ENCODE assay signal across 14 cellular contexts in the genomic region with DNA sequence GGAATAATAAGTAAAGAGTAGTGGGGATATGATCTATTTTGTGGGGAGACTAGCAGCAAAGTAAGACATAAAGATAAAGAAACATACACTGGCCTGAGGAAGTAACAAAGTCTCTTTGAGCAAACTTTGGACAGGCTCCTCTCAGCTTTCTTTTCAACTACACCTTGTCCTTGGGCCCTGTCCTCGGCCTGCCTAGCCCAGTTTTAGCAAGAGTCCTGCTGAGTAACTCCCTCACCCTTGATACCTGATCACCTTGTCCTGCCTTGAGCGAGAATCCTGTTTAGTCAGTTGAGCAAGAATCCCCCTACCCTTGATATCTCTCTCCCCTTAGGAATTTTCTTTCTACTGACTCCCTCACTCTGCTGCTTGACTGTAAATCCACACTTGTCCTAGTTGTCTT. TPM values are rescaled to one million over a fixed set of nuclear protein-coding genes. Genes with fewer than 3 reads are reported as not detected.
DNase-seq lines count a peak whose midpoint lies in the region; ATAC-seq and TF ChIP-seq lines count a peak whose summit lies in the region.
"Had no signal": no experiment of that assay in that cellular context is flagged by ENCODE, and none has a peak within 500 bp of the region (broad histone marks: within the 10 kb centered on the region; RNA-seq: fewer than 3 reads in every experiment).

No MANE protein-coding gene starts in this region.

- in situ Hi-C loops in GM23248 (cut with MboI) = loop anchor here (25.0 kb wide), 1 partner anchor 218 kb away; no protein-coding TSS in a partner anchor

- H3K9ac ChIP-seq in GM23248 = no peak overlapping the region

- peak overlapping the region; percentile 80 for H3K4me2 ChIP-seq in GM23248 (ENCODE audit: unreplicated experiment)

- 0 out of 2 replicates have a peak, but pooled peaks cover 4% of the 10 kb centered on the region for H3K79me2 ChIP-seq in GM23248 (ENCODE audit: insufficient read depth)

- TF ChIP-seq CTCF in nephron (IDR thresholded peaks at IDR 0.05; ENCODE audit: unreplicated experiment in 3 of 3) (no peak), WERI-Rb-1 (IDR thresholded peaks at IDR 0.05; ENCODE audit: low read depth, low read length) (no peak)

- H2AFZ ChIP-seq in GM23248 = peak overlapping the region; percentile 91; the same call in 1 of the 2 replicates

- H3F3A ChIP-seq in GM23248 (ENCODE audit: insufficient read depth) = no peaks in the 10 kb centered on the region

- no peak overlapping the region for H3K27ac ChIP-seq in CD4-positive, CD25-positive, alpha-beta regulatory T cell (ENCODE audit: insufficient read depth, low read length, poor library complexity, severe bottlenecking)
- no peak overlapping the region for H3K27ac ChIP-seq in GM23248
- no peak overlapping the region for H3K27ac ChIP-seq in WERI-Rb-1

- no peaks in the 10 kb centered on the region for H4K20me1 ChIP-seq in GM23248 (ENCODE audit: insufficient read depth)

- peak overlapping the region; percentile 84 to 94 (median 87) for H3K4me3 Mint-ChIP-seq in CD4-positive, CD25-positive, alpha-beta regulatory T cell
- H3K4me3 Mint-ChIP-seq in central memory CD8-positive, alpha-beta T cell = peak overlapping the region; percentile 95
- H3K4me3 Mint-ChIP-seq in nephron = peak overlapping the region; percentile 89 to 96 (median 94)

- no peaks in the 10 kb centered on the region for H3K9me3 Mint-ChIP-seq in CD4-positive, CD25-positive, alpha-beta regulatory T cell
- no peaks in the 10 kb centered on the region for H3K9me3 Mint-ChIP-seq in central memory CD8-positive, alpha-beta T cell
- H3K9me3 Mint-ChIP-seq in nephron = no peaks in the 10 kb centered on the region

- ATAC-seq in CD4-positive, CD25-positive, alpha-beta regulatory T cell (ENCODE audit: low read depth in 2 of 2) = no peak
- no peak for ATAC-seq in central memory CD8-positive, alpha-beta T cell (replicated peaks; ENCODE audit: extremely low read depth, poor library complexity, severe bottlenecking)

- H3K36me3 Mint-ChIP-seq in CD4-positive, CD25-positive, alpha-beta regulatory T cell = peaks cover 9% of the 10 kb centered on the region
- no peaks in the 10 kb centered on the region for H3K36me3 Mint-ChIP-seq in central memory CD8-positive, alpha-beta T cell (ENCODE audit: insufficient read depth)
- H3K36me3 Mint-ChIP-seq in nephron (ENCODE audit: low read depth) = peaks cover 21% of the 10 kb centered on the region

- no peak for DNase-seq in CD4-positive, CD25-positive, alpha-beta regulatory T cell
- DNase-seq in GM23248 (no peak), NCI-H510A treated with DMSO at 0.1 percent for 48 hours (lab: John Stamatoyannopoulos, UW) (no peak), NCI-H82 treated with DMSO at 0.1 percent for 48 hours (lab: John Stamatoyannopoulos, UW; ENCODE audit: unreplicated experiment) (no peak), WERI-Rb-1 (no peak), NCI-H2196 (lab: John Stamatoyannopoulos, UW; ENCODE audit: unreplicated experiment) (no peak)
- no peak for DNase-seq in central memory CD8-positive, alpha-beta T cell (ENCODE audit: low spot score in 2 of 2)
- DNase-seq: hypothalamus; stimulated activated CD4-positive, alpha-beta T cell treated with anti-CD3 and anti-CD28 coated beads, Interleukin-4, amount 100 ng/mL, for 1 hour; T-helper 9 cell had no signal

- peak overlapping the region; percentile 83 to 99 (median 90) for H3K27ac Mint-ChIP-seq in CD4-positive, CD25-positive, alpha-beta regulatory T cell
- H3K27ac Mint-ChIP-seq in central memory CD8-positive, alpha-beta T cell (ENCODE audit: low read depth) = peak overlapping the region; percentile 99
- H3K27ac Mint-ChIP-seq in nephron = peak overlapping the region; percentile 42 to 99 (median 96)

- peaks cover 7 to 39% (median 18%) of the 10 kb centered on the region in 4 donors for H3K4me1 Mint-ChIP-seq in CD4-positive, CD25-positive, alpha-beta regulatory T cell
- peaks cover 20% of the 10 kb centered on the region for H3K4me1 Mint-ChIP-seq in central memory CD8-positive, alpha-beta T cell
- H3K4me1 Mint-ChIP-seq in nephron = peaks cover 34% of the 10 kb centered on the region

- H3K9me2 ChIP-seq in GM23248 (ENCODE audit: insufficient read depth) = no peaks in the 10 kb centered on the region

- 100% methylated on average over 2 of the region's 2 CpGs for WGBS in GM23248 (ENCODE audit: low coverage in 1 of 2, low lambda C conversion rate in 2 of 2, missing lambda C conversion rate in 2 of 2), 2 experiments

- H3K9me3 ChIP-seq in CD4-positive, CD25-positive, alpha-beta regulatory T cell (ENCODE audit: control insufficient read depth in 2 of 2, low read length in 2 of 2) = no peaks in the 10 kb centered on the region
- H3K9me3 ChIP-seq in GM23248 (ENCODE audit: low read depth) = no peaks in the 10 kb centered on the region
- no peaks in the 10 kb centered on the region for H3K9me3 ChIP-seq in WERI-Rb-1 (ENCODE audit: severe bottlenecking)

- H3K27me3 Mint-ChIP-seq in CD4-positive, CD25-positive, alpha-beta regulatory T cell = peaks cover 4% of the 10 kb centered on the region
- H3K27me3 Mint-ChIP-seq in central memory CD8-positive, alpha-beta T cell = no peaks in the 10 kb centered on the region
- no peaks in the 10 kb centered on the region for H3K27me3 Mint-ChIP-seq in nephron (ENCODE audit: low read depth)

- H3K4me3 ChIP-seq in CD4-positive, CD25-positive, alpha-beta regulatory T cell (ENCODE audit: low read depth, low read length) = no peak overlapping the region
- H3K4me3 ChIP-seq in GM23248 (no peak overlapping the region; the same call in 1 of the 2 replicates), WERI-Rb-1 (ENCODE audit: low read depth, low read length) (no peak overlapping the region)

- no peaks in the 10 kb centered on the region for H3K4me1 ChIP-seq in CD4-positive, CD25-positive, alpha-beta regulatory T cell (ENCODE audit: control insufficient read depth, insufficient read depth, low read length, poor library complexity, severe bottlenecking)
- peaks cover 3% of the 10 kb centered on the region; the same call in 1 of the 2 replicates for H3K4me1 ChIP-seq in GM23248 (ENCODE audit: insufficient read depth)

- H3K27me3 ChIP-seq in CD4-positive, CD25-positive, alpha-beta regulatory T cell (ENCODE audit: control insufficient read depth, insufficient read depth, low read length) = no peaks in the 10 kb centered on the region
- no peaks in the 10 kb centered on the region for H3K27me3 ChIP-seq in GM23248 (replicated peaks; ENCODE audit: insufficient read depth)
- peaks cover 12% of the 10 kb centered on the region for H3K27me3 ChIP-seq in WERI-Rb-1 (ENCODE audit: insufficient read depth, low read depth, severe bottlenecking)

- H3K36me3 ChIP-seq in CD4-positive, CD25-positive, alpha-beta regulatory T cell (ENCODE audit: control insufficient read depth, insufficient read depth, low read length) = no peaks in the 10 kb centered on the region
- H3K36me3 ChIP-seq in GM23248 (ENCODE audit: low read depth) = no peaks in the 10 kb centered on the region
- no peaks in the 10 kb centered on the region for H3K36me3 ChIP-seq in WERI-Rb-1

RNA-seq across cellular contexts. Expression of a gene that starts 11.5 kb away (rescaled TPM):
- total RNA-seq in CD4-positive, CD25-positive, alpha-beta regulatory T cell = 44.1 TPM
- 10 to 100 TPM; 86.4 to 98.6 (median 91.5) TPM for polyA plus RNA-seq in CD4-positive, CD25-positive, alpha-beta regulatory T cell
- total RNA-seq in GM23248 (2014; rRNA removed; shearing (Covaris generic)) = 53.1 and 59.0 TPM in 2 replicates
- polyA plus RNA-seq in GM23248 (2016; fragmentation: Nextera tagmentation; extraction: Ambion mirVana) = 97.8 and 99.7 TPM in 2 replicates

RNA-seq across cellular contexts. Expression of a gene that starts 11.8 kb away (rescaled TPM):
- total RNA-seq in CD4-positive, CD25-positive, alpha-beta regulatory T cell = 32.7 TPM
- 10 to 100 TPM; 10.7 to 15.6 (median 12.6) TPM for polyA plus RNA-seq in CD4-positive, CD25-positive, alpha-beta regulatory T cell
- 27.1 and 36.6 TPM in 2 replicates for total RNA-seq in GM23248 (2014; rRNA removed; shearing (Covaris generic))
- 20.4 and 26.6 TPM in 2 replicates for polyA plus RNA-seq in GM23248 (2016; fragmentation: Nextera tagmentation; extraction: Ambion mirVana)

RNA-seq across cellular contexts. Expression of a gene that starts 28.7 kb away (rescaled TPM):
- total RNA-seq in CD4-positive, CD25-positive, alpha-beta regulatory T cell = 174 TPM
- polyA plus RNA-seq in CD4-positive, CD25-positive, alpha-beta regulatory T cell = 1,000 to 10,000 TPM; 1,463 to 2,189 (median 1,912) TPM
- 240 and 757 TPM in 2 replicates for total RNA-seq in GM23248 (2014; rRNA removed; shearing (Covaris generic))
- 295 and 331 TPM in 2 replicates for polyA plus RNA-seq in GM23248 (2016; fragmentation: Nextera tagmentation; extraction: Ambion mirVana)

RNA-seq across cellular contexts. Expression of a gene that starts 33.5 kb away (rescaled TPM):
- 2.7 TPM for total RNA-seq in CD4-positive, CD25-positive, alpha-beta regulatory T cell
- under 1 TPM in 3 of 4 donors, not detected in 1; 0.10 to 0.24 (median 0.11) TPM for polyA plus RNA-seq in CD4-positive, CD25-positive, alpha-beta regulatory T cell
- total RNA-seq in GM23248 (2014; rRNA removed; shearing (Covaris generic)) = not detected in 2 replicates
- 0.23 TPM in 1 of 2 replicates, not detected in the other for polyA plus RNA-seq in GM23248 (2016; fragmentation: Nextera tagmentation; extraction: Ambion mirVana)
- total RNA-seq: renal cortical epithelial cell, RPMI7951 had no signal
- polyA plus RNA-seq: BJ had no signal
